Comparison of ENCODE assay signal across 20 cellular contexts in genomic region chr6:19322691-19323470, GRCh38.
A peak's percentile ranks its signal among the peaks of the same experiment; 100 is the strongest.
DNase-seq lines count a peak whose midpoint lies in the region; ATAC-seq and TF ChIP-seq lines count a peak whose summit lies in the region.
"Had no signal": no experiment of that assay in that cellular context is flagged by ENCODE, and none has a peak within 500 bp of the region (broad histone marks: within the 10 kb centered on the region; RNA-seq: fewer than 3 reads in every experiment).

No MANE protein-coding gene starts in this region.

- no peak overlapping the region for H2BK12ac ChIP-seq in H9 (ENCODE audit: insufficient read length, low read depth, low read length)

- DNase-seq in BJ (ENCODE audit: low read depth) (peak; percentile 20), choroid plexus epithelial cell (ENCODE audit: low read depth) (peak; percentile 60), neural crest cell (ENCODE audit: low read depth, low spot score) (no peak), H9 (no peak)
- no peak for DNase-seq in stimulated activated naive CD4-positive, alpha-beta T cell treated with Interleukin-2 at 50 U/mL for 16 hours (lab: John Stamatoyannopoulos, UW)
- DNase-seq: AML-193; NCI-H1048; NCI-H2171; NCI-H82; right lobe of liver; stimulated activated CD4-positive, alpha-beta T cell treated with anti-CD3 and anti-CD28 coated beads, Interleukin-1b, Interleukin-23, amount 100 ng/mL, for 48 hours; substantia nigra had no signal

- POLR2A ChIA-PET in BJ (lab: Charles Lee) = no interaction called here

- H4K20me1 ChIP-seq in OCI-LY3 (ENCODE audit: insufficient read depth, low read length) = no peaks in the 10 kb centered on the region
- H4K20me1 ChIP-seq in H9 (ENCODE audit: control insufficient read depth, insufficient read depth, insufficient read length) = no peaks in the 10 kb centered on the region

- H3K9me3 ChIP-seq in OCI-LY3 (ENCODE audit: insufficient read depth, low read length) (no peaks in the 10 kb centered on the region), H9 (ENCODE audit: control insufficient read depth, low read depth, low read length) (no peaks in the 10 kb centered on the region)
- H3K9me3 ChIP-seq: right lobe of liver had no signal

- no peak overlapping the region for H4K5ac ChIP-seq in H9 (ENCODE audit: insufficient read length, low read depth, low read length)

- no peak overlapping the region for H3K14ac ChIP-seq in H9 (ENCODE audit: insufficient read depth, low read length)

- H3K4ac ChIP-seq in H9 (ENCODE audit: low read depth, low read length) = no peak overlapping the region

- H2BK120ac ChIP-seq in H9 (ENCODE audit: low read depth, low read length, poor library complexity, severe bottlenecking) = no peak overlapping the region

- no peak overlapping the region for H2BK5ac ChIP-seq in H9 (ENCODE audit: insufficient read length, low read length)

- no peaks in the 10 kb centered on the region for H3K9me3 Mint-ChIP-seq in neural crest cell
- H3K9me3 Mint-ChIP-seq in H9 = no peaks in the 10 kb centered on the region; a peak in 1 of 5 replicates
- H3K9me3 Mint-ChIP-seq: neural progenitor cell, WTC11 had no signal

- H3K23ac ChIP-seq in H9 (ENCODE audit: insufficient read length, low read depth, low read length) = no peak overlapping the region

- H3K56ac ChIP-seq in H9 (ENCODE audit: insufficient read length, low read depth, low read length) = no peak overlapping the region

- H3K27ac Mint-ChIP-seq in neural crest cell (ENCODE audit: unreplicated experiment) (no peak overlapping the region), H9 (no peak overlapping the region)
- H3K27ac Mint-ChIP-seq: IgD-negative memory B cell, neural progenitor cell, WTC11 had no signal

- H3T11ph ChIP-seq in H9 (ENCODE audit: low read length) = no peak overlapping the region

- H3K79me2 ChIP-seq in OCI-LY3 (ENCODE audit: low read length) (no peaks in the 10 kb centered on the region), H9 (ENCODE audit: insufficient read depth, low read length) (no peaks in the 10 kb centered on the region)

- no peaks in the 10 kb centered on the region for H3K27me3 ChIP-seq in BJ (ENCODE audit: control insufficient read depth, insufficient read depth, low read length)
- no peaks in the 10 kb centered on the region for H3K27me3 ChIP-seq in OCI-LY3 (ENCODE audit: low read depth, low read length)
- no peaks in the 10 kb centered on the region for H3K27me3 ChIP-seq in H9 (ENCODE audit: insufficient read depth, low read length)
- H3K27me3 ChIP-seq: right lobe of liver had no signal

- TF ChIP-seq CTCF in BJ (IDR thresholded peaks at IDR 0.05; ENCODE audit: insufficient read depth, low read depth, low read length) = 0 out of 2 replicates have a peak, but pooled peaks have one; percentile 20
- TF ChIP-seq CTCF in OCI-LY3 (IDR thresholded peaks at IDR 0.05; ENCODE audit: low read depth, low read length) = peak; percentile 20; the same call in 1 of the 2 replicates
- no peak for TF ChIP-seq CTCF in choroid plexus epithelial cell (conservative IDR thresholded peaks at IDR 0.05; ENCODE audit: low read depth, low read length)
- TF ChIP-seq CTCF in neural crest cell (conservative IDR thresholded peaks at IDR 0.05) = peak; percentile 24
- TF ChIP-seq CTCF in H9 (conservative IDR thresholded peaks at IDR 0.05) = no peak

- H3K36me3 ChIP-seq in BJ (ENCODE audit: control insufficient read depth, insufficient read depth, low read length) (no peaks in the 10 kb centered on the region), OCI-LY3 (replicated peaks; ENCODE audit: low read depth, low read length) (no peaks in the 10 kb centered on the region)
- H3K36me3 ChIP-seq: neural progenitor cell, right lobe of liver had no signal

- no peak overlapping the region for H4K91ac ChIP-seq in H9 (ENCODE audit: insufficient read length, low read depth, low read length)

- H2AK5ac ChIP-seq in H9 (ENCODE audit: insufficient read length, low read length) = no peak overlapping the region

- H3K36me3 Mint-ChIP-seq in neural crest cell (ENCODE audit: low read depth) = no peaks in the 10 kb centered on the region
- H3K36me3 Mint-ChIP-seq in H9 (ENCODE audit: insufficient read depth in 1 of 3, low read depth in 3 of 3) = no peaks in the 10 kb centered on the region
- H3K36me3 Mint-ChIP-seq: IgD-negative memory B cell, neural progenitor cell, WTC11 had no signal

- H3K9ac ChIP-seq in OCI-LY3 (ENCODE audit: low read length) (no peak overlapping the region), H9 (ENCODE audit: extremely low read depth, insufficient read length, low read length) (no peak overlapping the region)
- H3K9ac ChIP-seq: neural progenitor cell had no signal

- H2BK20ac ChIP-seq in H9 (ENCODE audit: low read depth, low read length, poor library complexity, severe bottlenecking) = no peak overlapping the region

- H3K4me1 Mint-ChIP-seq in neural crest cell (peaks cover 41% of the 10 kb centered on the region), H9 (peaks cover 15 to 19% of the 10 kb centered on the region in 2 experiments)
- H3K4me1 Mint-ChIP-seq: IgD-negative memory B cell had no signal

- H3K4me3 ChIP-seq in BJ (ENCODE audit: low read depth, low read length) = no peak overlapping the region
- H3K4me3 ChIP-seq in OCI-LY3 (ENCODE audit: low read length) = no peak overlapping the region
- H3K4me3 ChIP-seq in choroid plexus epithelial cell (ENCODE audit: low read depth, low read length) = no peak overlapping the region
- H3K4me3 ChIP-seq: coronary artery, neural progenitor cell, right lobe of liver had no signal

- no peaks in the 10 kb centered on the region for H3K4me1 ChIP-seq in OCI-LY3 (ENCODE audit: low read length)
- peaks cover 5% of the 10 kb centered on the region; the same call in 1 of the 2 replicates for H3K4me1 ChIP-seq in H9 (ENCODE audit: insufficient read depth, low read length)
- H3K4me1 ChIP-seq: right lobe of liver had no signal

- H3K79me1 ChIP-seq in H9 (ENCODE audit: insufficient read depth, low read depth, low read length, poor library complexity, severe bottlenecking) = no peaks in the 10 kb centered on the region

- no peak overlapping the region for H4K8ac ChIP-seq in H9 (replicated peaks; ENCODE audit: insufficient read length, low read depth, low read length)

- H3K18ac ChIP-seq in H9 (ENCODE audit: insufficient read length, low read depth, low read length) = no peak overlapping the region

- no CpG with 5 or more reads among the region's 5 CpGs for WGBS in H9 (ENCODE audit: extremely low coverage, insufficient read length, low lambda C conversion rate)

- H3K27me3 Mint-ChIP-seq in neural crest cell (ENCODE audit: low read depth) (no peaks in the 10 kb centered on the region), H9 (ENCODE audit: low read depth) (peaks cover 5% of the 10 kb centered on the region; the same call in 1 of the 2 replicates)
- H3K27me3 Mint-ChIP-seq: IgD-negative memory B cell had no signal

- H3K23me2 ChIP-seq in H9 (ENCODE audit: insufficient read length, low read depth, low read length, poor library complexity, severe bottlenecking) = no peaks in the 10 kb centered on the region

- H2AFZ ChIP-seq in OCI-LY3 (ENCODE audit: low read depth, low read length) = no peak overlapping the region
- no peak overlapping the region for H2AFZ ChIP-seq in H9 (ENCODE audit: low read length)
- H2AFZ ChIP-seq: neural progenitor cell had no signal

- no peak overlapping the region for H2BK15ac ChIP-seq in H9 (ENCODE audit: low read depth, low read length)

- CTCF ChIA-PET in BJ (lab: Yijun Ruan, JAX) = interaction anchor here (0.6 to 0.8 kb wide), 3 partner anchors 19 to 1161 kb away, joined by 3 read pairs; no protein-coding TSS in a partner anchor

- no peak overlapping the region for H3K27ac ChIP-seq in OCI-LY3 (ENCODE audit: low read length)
- no peak overlapping the region for H3K27ac ChIP-seq in H9 (ENCODE audit: insufficient read length, low read depth, low read length)
- H3K27ac ChIP-seq: coronary artery, neural progenitor cell, right lobe of liver, RWPE1 had no signal

- H3K4me3 Mint-ChIP-seq in neural crest cell (no peak overlapping the region), H9 (no peak overlapping the region)
- H3K4me3 Mint-ChIP-seq: IgD-negative memory B cell, neural progenitor cell, WTC11 had no signal

- ATAC-seq in HG03378 (IDR thresholded peaks at IDR 0.05; ENCODE audit: unreplicated experiment) (no peak), GM21423 (IDR thresholded peaks at IDR 0.05; ENCODE audit: unreplicated experiment) (no peak)
- ATAC-seq: right lobe of liver, WTC11 had no signal

- H3K4me2 ChIP-seq in OCI-LY3 (ENCODE audit: low read length) (no peak overlapping the region), H9 (ENCODE audit: insufficient read depth, insufficient read length, low read length) (no peak overlapping the region)
- H3K4me2 ChIP-seq: neural progenitor cell had no signal

Comparison
In these comparisons a context has a peak if more than half of its experiments do, and no peak if none do; other contexts are left out.
1. DNase-seq: peak in BJ (single experiment) and choroid plexus epithelial cell (single experiment); none in neural crest cell (single experiment), stimulated activated naive CD4-positive, alpha-beta T cell treated with Interleukin-2 at 50 U/mL for 16 hours (single experiment) and H9 (single experiment).
2. CTCF ChIP-seq: peak in BJ (single experiment), OCI-LY3 (single experiment) and neural crest cell (single experiment); none in choroid plexus epithelial cell (single experiment) and H9 (single experiment).